Comparison of ENCODE assay signal across 30 cellular contexts in genomic region chr13:91596832-91597231, GRCh38.
"Had no signal": no experiment of that assay in that cellular context is flagged by ENCODE, and none has a peak within 500 bp of the region (broad histone marks: within the 10 kb centered on the region; RNA-seq: fewer than 3 reads in every experiment).

No MANE protein-coding gene starts in this region.

- H3K4me2 ChIP-seq: smooth muscle cell had no signal

- ATAC-seq: naive thymus-derived CD4-positive, alpha-beta T cell; natural killer cell; psoas muscle; right cardiac atrium; sciatic nerve; stimulated activated effector memory CD8-positive, alpha-beta T cell treated with anti-CD3 and anti-CD28 coated beads, Interleukin-12 subunit alpha, Interleukin-12 subunit beta, amount 100 ng/mL, for 72 hours; stimulated activated naive B cell treated with anti-CD40 and anti-IgM and Interleukin-4, amounts not matched to agents 10 μg/mL and 1 μg/mL and 100 μg/mL, for 72 hours had no signal

- H3K27ac Mint-ChIP-seq: naive thymus-derived CD4-positive, alpha-beta T cell; natural killer cell; nephron; progenitor cell of endocrine pancreas; stimulated activated effector memory CD8-positive, alpha-beta T cell treated with anti-CD3 and anti-CD28 coated beads, Interleukin-12 subunit alpha, Interleukin-12 subunit beta, amount 100 ng/mL, for 72 hours; stimulated activated naive B cell treated with anti-CD40 and anti-IgM and Interleukin-4, amounts not matched to agents 10 μg/mL and 1 μg/mL and 100 μg/mL, for 72 hours; stimulated activated naive CD8-positive, alpha-beta T cell treated with anti-CD3 and anti-CD28 coated beads, Interleukin-15, Interleukin-2, amounts not matched to agents 100 ng/mL and 50 ng/mL, for 24 hours had no signal

- H3K27ac ChIP-seq: ovary, parathyroid adenoma, psoas muscle, skin epidermis, spleen, stomach, thoracic aorta, thyroid gland, tibial nerve, upper lobe of left lung, vagina had no signal

- H3K9me3 Mint-ChIP-seq: nephron; neural crest cell; stimulated activated naive CD8-positive, alpha-beta T cell treated with anti-CD3 and anti-CD28 coated beads, Interleukin-15, Interleukin-2, amounts not matched to agents 100 ng/mL and 50 ng/mL, for 24 hours had no signal

- H3K27me3 ChIP-seq: ovary, spleen, stomach, thyroid gland, tibial nerve, upper lobe of left lung, vagina had no signal

- H3K27me3 Mint-ChIP-seq: progenitor cell of endocrine pancreas; stimulated activated naive B cell treated with anti-CD40 and anti-IgM and Interleukin-4, amounts not matched to agents 10 μg/mL and 1 μg/mL and 100 μg/mL, for 72 hours; stimulated activated naive CD8-positive, alpha-beta T cell treated with anti-CD3 and anti-CD28 coated beads, Interleukin-15, Interleukin-2, amounts not matched to agents 100 ng/mL and 50 ng/mL, for 24 hours had no signal

- H2AFZ ChIP-seq: parathyroid adenoma had no signal

- DNase-seq: naive thymus-derived CD4-positive, alpha-beta T cell; natural killer cell; occipital lobe; ovary; posterior cingulate gyrus; psoas muscle; right cardiac atrium; spleen; stimulated activated CD4-positive, alpha-beta T cell treated with anti-CD3 and anti-CD28 coated beads, Interleukin-12 subunit alpha, Interleukin-12 subunit beta, amount 100 ng/mL, for 4 hours; stimulated activated CD4-positive, alpha-beta T cell treated with anti-CD3 and anti-CD28 coated beads, Interleukin-1b, Interleukin-23, amount 100 ng/mL, for 48 hours; stimulated activated CD4-positive, alpha-beta T cell treated with anti-CD3 and anti-CD28 coated beads, Interleukin-2, amount 100 ng/mL, for 48 hours; stimulated activated CD4-positive, alpha-beta T cell treated with anti-CD3 and anti-CD28 coated beads, Interleukin-4, amount 100 ng/mL, for 24 hours; stimulated activated naive B cell treated with anti-CD40 and anti-IgM and Interleukin-4, amounts not matched to agents 10 μg/mL and 1 μg/mL and 100 μg/mL, for 72 hours; stimulated activated naive CD4-positive, alpha-beta T cell treated with Interleukin-2 at 50 U/mL for 16 hours; stomach; thyroid gland; trophoblast cell; upper lobe of left lung had no signal

- H3K36me3 Mint-ChIP-seq: naive thymus-derived CD4-positive, alpha-beta T cell; natural killer cell; stimulated activated effector memory CD8-positive, alpha-beta T cell treated with anti-CD3 and anti-CD28 coated beads, Interleukin-12 subunit alpha, Interleukin-12 subunit beta, amount 100 ng/mL, for 72 hours; stimulated activated naive B cell treated with anti-CD40 and anti-IgM and Interleukin-4, amounts not matched to agents 10 μg/mL and 1 μg/mL and 100 μg/mL, for 72 hours had no signal

- H3K4me1 ChIP-seq: parathyroid adenoma, psoas muscle, spleen, stomach, thyroid gland, tibial nerve, upper lobe of left lung, vagina had no signal

- H3K4me1 Mint-ChIP-seq: naive thymus-derived CD4-positive, alpha-beta T cell; natural killer cell; nephron; stimulated activated effector memory CD8-positive, alpha-beta T cell treated with anti-CD3 and anti-CD28 coated beads, Interleukin-12 subunit alpha, Interleukin-12 subunit beta, amount 100 ng/mL, for 72 hours; stimulated activated naive B cell treated with anti-CD40 and anti-IgM and Interleukin-4, amounts not matched to agents 10 μg/mL and 1 μg/mL and 100 μg/mL, for 72 hours had no signal

- H3K36me3 ChIP-seq: ovary, spleen, stomach, thoracic aorta, thyroid gland, tibial nerve, upper lobe of left lung, vagina had no signal

- H3K79me2 ChIP-seq: parathyroid adenoma had no signal

- H3K4me3 ChIP-seq: ovary, psoas muscle, skin epidermis, smooth muscle cell, spleen, stomach, thoracic aorta, thyroid gland, tibial nerve, upper lobe of left lung, vagina had no signal

- H3K4me3 Mint-ChIP-seq: naive thymus-derived CD4-positive, alpha-beta T cell; natural killer cell; nephron; neural crest cell; stimulated activated effector memory CD8-positive, alpha-beta T cell treated with anti-CD3 and anti-CD28 coated beads, Interleukin-12 subunit alpha, Interleukin-12 subunit beta, amount 100 ng/mL, for 72 hours; stimulated activated naive B cell treated with anti-CD40 and anti-IgM and Interleukin-4, amounts not matched to agents 10 μg/mL and 1 μg/mL and 100 μg/mL, for 72 hours; stimulated activated naive CD8-positive, alpha-beta T cell treated with anti-CD3 and anti-CD28 coated beads, Interleukin-15, Interleukin-2, amounts not matched to agents 100 ng/mL and 50 ng/mL, for 24 hours had no signal

- H3K9ac ChIP-seq: parathyroid adenoma had no signal

- H3K9me3 ChIP-seq: ovary, psoas muscle, thoracic aorta, thyroid gland, upper lobe of left lung, vagina had no signal
